29 cellular contexts compared by ENCODE assay signal in the genomic region with DNA sequence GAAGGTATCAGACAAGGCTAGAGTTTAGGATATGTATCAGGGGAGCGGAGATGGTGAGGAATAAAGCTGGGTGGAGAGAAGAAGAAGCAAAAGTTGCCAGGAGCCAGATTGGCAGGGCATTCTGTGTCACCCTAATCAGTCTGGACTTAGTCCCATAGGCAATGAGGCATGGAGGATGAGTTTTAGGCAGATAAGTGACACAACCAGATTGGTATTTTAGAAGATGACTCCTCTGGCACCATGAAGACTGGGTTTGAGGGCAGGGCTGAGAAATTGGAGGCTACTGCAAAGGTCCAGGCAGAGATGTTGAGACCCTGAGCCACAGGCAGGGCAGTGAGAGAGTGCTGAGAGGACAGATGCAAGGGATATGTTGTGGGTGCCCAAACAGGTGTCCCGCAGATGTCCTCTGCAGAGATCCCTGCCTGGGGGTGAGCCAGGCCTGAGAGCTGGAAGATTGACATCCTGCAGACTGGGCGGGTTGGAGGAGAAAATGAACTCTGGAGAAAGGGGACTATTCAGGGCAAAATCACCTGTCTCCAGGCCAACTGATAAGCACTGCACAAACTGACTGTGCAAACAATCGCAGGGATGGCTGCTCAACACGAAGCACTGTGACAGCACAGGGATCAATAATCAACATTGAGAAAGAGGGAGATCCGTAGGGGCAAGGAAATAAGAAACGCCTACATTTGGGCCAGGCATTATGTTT. TPM values are rescaled to one million over a fixed set of nuclear protein-coding genes. Genes with fewer than 3 reads are reported as not detected.
DNase-seq lines count a peak whose midpoint lies in the region; ATAC-seq and TF ChIP-seq lines count a peak whose summit lies in the region.
"Had no signal": no experiment of that assay in that cellular context is flagged by ENCODE, and none has a peak within 500 bp of the region (broad histone marks: within the 10 kb centered on the region; RNA-seq: fewer than 3 reads in every experiment).

No MANE protein-coding gene starts in this region.

- intact Hi-C loops in Right ventricle myocardium inferior (cut with DNase I): no loop called here
- intact Hi-C loops in heart left ventricle (cut with DNase I): no loop called here

- TF ChIP-seq POLR2A in heart left ventricle (IDR thresholded peaks at IDR 0.05): no peak

- no peaks in the 10 kb centered on the region for H3K27me3 ChIP-seq in heart left ventricle
- H3K27me3 ChIP-seq: BLaER1 treated with 17β-estradiol and CSF1 and Interleukin-3, amounts not matched to agents 10 nM and 100 nM; brain microvascular endothelial cell; gastrocnemius medialis; upper lobe of right lung had no signal

- WGBS in heart left ventricle, 4 donors: 86 to 90% (median 88%) methylated on average over 7 of the region's 7 CpGs

- DNase-seq in Right ventricle myocardium inferior (ENCODE audit: missing footprints) (no peak), heart left ventricle (no peak), NCI-H146 treated with DMSO at 0.1 percent for 48 hours (lab: John Stamatoyannopoulos, UW; ENCODE audit: unreplicated experiment) (peak; percentile 92), kidney glomerular epithelial cell (lab: John Stamatoyannopoulos, UW) (peak; percentile 43), DMS 273 treated with DMSO at 0.1 percent for 48 hours (lab: John Stamatoyannopoulos, UW) (no peak), NCI-H2107 treated with DMSO at 0.1 percent for 48 hours (lab: John Stamatoyannopoulos, UW; ENCODE audit: unreplicated experiment) (no peak)
- no peak for DNase-seq in stimulated activated CD4-positive, alpha-beta T cell treated with anti-CD3 and anti-CD28 coated beads, Interleukin-2, amount 100 ng/mL, for 24 hours
- DNase-seq: activated CD4-positive, alpha-beta T cell treated with anti-CD3 and anti-CD28 coated beads, Interleukin-2, amount 50 U/mL, for 4 hours; activated CD8-positive, alpha-beta memory T cell treated with anti-CD3 and anti-CD28 coated beads, Interleukin-2, amount 50 U/mL, for 48 hours; brain microvascular endothelial cell; effector memory CD4-positive, alpha-beta T cell; gastrocnemius medialis; GDM1; mesenchymal stem cell; naive thymus-derived CD4-positive, alpha-beta T cell; NCI-H446 treated with DMSO at 0.1 percent for 48 hours; NK-92 treated with Interleukin-12 subunit alpha and Interleukin-12 subunit beta, amount 100 ng/mL, for 24 hours; occipital lobe; right cardiac atrium; stimulated activated CD4-positive, alpha-beta T cell treated with anti-CD3 and anti-CD28 coated beads, Interleukin-15, amount 100 ng/mL, for 24 hours; stimulated activated CD8-positive, alpha-beta memory T cell treated with anti-CD3 and anti-CD28 coated beads, Interleukin-4, amount 100 ng/mL, for 48 hours; upper lobe of right lung had no signal

- no peaks in the 10 kb centered on the region for H3K36me3 ChIP-seq in heart left ventricle
- H3K36me3 ChIP-seq: BLaER1 treated with 17β-estradiol and CSF1 and Interleukin-3, amounts not matched to agents 10 nM and 100 nM; brain microvascular endothelial cell; gastrocnemius medialis; upper lobe of right lung had no signal

- ATAC-seq in Right ventricle myocardium inferior: peak; percentile 26
- no peak for ATAC-seq in heart left ventricle
- no peak for ATAC-seq in HG03095 (IDR thresholded peaks at IDR 0.05; ENCODE audit: unreplicated experiment)
- ATAC-seq: esophagus mucosa; naive thymus-derived CD4-positive, alpha-beta T cell; upper lobe of right lung had no signal

- TF ChIP-seq CTCF in heart left ventricle (IDR thresholded peaks at IDR 0.05): no peak

- H3K4me3 ChIP-seq in heart left ventricle: no peak overlapping the region
- H3K4me3 ChIP-seq: BLaER1 treated with 17β-estradiol and CSF1 and Interleukin-3, amounts not matched to agents 10 nM and 100 nM; gastrocnemius medialis; SK-N-MC; upper lobe of right lung had no signal

- no peaks in the 10 kb centered on the region for H3K9me3 ChIP-seq in heart left ventricle
- H3K9me3 ChIP-seq: BLaER1 treated with 17β-estradiol and CSF1 and Interleukin-3, amounts not matched to agents 10 nM and 100 nM; gastrocnemius medialis; upper lobe of right lung had no signal

- no peak overlapping the region for H3K27ac ChIP-seq in heart left ventricle
- H3K27ac ChIP-seq: BLaER1 treated with 17β-estradiol and CSF1 and Interleukin-3, amounts not matched to agents 10 nM and 100 nM; brain microvascular endothelial cell; SK-N-MC; upper lobe of right lung had no signal

- peaks cover 0 to 7% (median 0%) of the 10 kb centered on the region in 12 donors for H3K4me1 ChIP-seq in heart left ventricle
- H3K4me1 ChIP-seq: upper lobe of right lung had no signal

RNA-seq across cellular contexts. Expression of a gene that starts 11.9 kb away (rescaled TPM):
- total RNA-seq in Right ventricle myocardium inferior (not detected), heart left ventricle (under 1 TPM in 1 of 9 donors, not detected in 8; 0.23 TPM)
- polyA plus RNA-seq in heart left ventricle: under 1 TPM in 1 of 2 donors, not detected in 1; 0.30 TPM
- total RNA-seq: A673; naive thymus-derived CD4-positive, alpha-beta T cell; RPMI7951; subcutaneous adipose tissue had no signal
- polyA plus RNA-seq: naive thymus-derived CD4-positive, alpha-beta T cell had no signal

Comparison
In these comparisons a context has a peak if more than half of its experiments do, and no peak if none do; other contexts are left out.
1. DNase-seq: peak in NCI-H146 treated with DMSO at 0.1 percent for 48 hours (single experiment) and kidney glomerular epithelial cell (single experiment); none in Right ventricle myocardium inferior (single experiment), heart left ventricle (0 of 5), DMS 273 treated with DMSO at 0.1 percent for 48 hours (single experiment), NCI-H2107 treated with DMSO at 0.1 percent for 48 hours (single experiment) and stimulated activated CD4-positive, alpha-beta T cell treated with anti-CD3 and anti-CD28 coated beads, Interleukin-2, amount 100 ng/mL, for 24 hours (0 of 2).